In the genomic region with DNA sequence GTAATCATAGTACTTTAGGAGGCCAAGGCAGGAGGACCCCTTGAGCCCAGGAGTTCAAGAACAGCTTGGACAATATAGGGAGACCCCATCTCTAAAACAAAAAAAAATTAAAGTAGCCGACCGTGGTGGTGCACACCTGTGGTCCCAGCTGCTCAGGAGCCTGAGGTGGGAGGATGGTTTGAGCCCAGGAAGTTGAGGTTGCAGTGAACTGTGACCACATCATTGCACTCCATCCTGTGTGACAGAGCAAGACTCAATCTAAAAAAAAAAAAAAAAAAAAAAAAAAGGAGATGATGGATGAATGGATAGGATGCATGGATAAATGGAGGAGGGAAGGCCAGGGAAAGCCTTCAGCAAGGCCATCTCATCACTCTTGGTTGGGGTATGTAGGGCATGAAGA, we compare ENCODE assay signal across 26 cellular contexts. TPM values are rescaled to one million over a fixed set of nuclear protein-coding genes. Genes with fewer than 3 reads are reported as not detected.
DNase-seq lines count a peak whose midpoint lies in the region; ATAC-seq and TF ChIP-seq lines count a peak whose summit lies in the region.
"Had no signal": no experiment of that assay in that cellular context is flagged by ENCODE, and none has a peak within 500 bp of the region (broad histone marks: within the 10 kb centered on the region; RNA-seq: fewer than 3 reads in every experiment).

No MANE protein-coding gene starts in this region.

- H4K20me1 ChIP-seq in BLaER1 treated with 17β-estradiol and CSF1 and Interleukin-3, amounts not matched to agents 10 nM and 100 nM = no peaks in the 10 kb centered on the region; a peak in 1 of 22 replicates

- no peaks in the 10 kb centered on the region for H3K9me3 ChIP-seq in BLaER1 treated with 17β-estradiol and CSF1 and Interleukin-3, amounts not matched to agents 10 nM and 100 nM (replicated peaks in 1 of 11)
- H3K9me3 ChIP-seq in psoas muscle = no peaks in the 10 kb centered on the region
- H3K9me3 ChIP-seq: HAP-1, SJCRH30 had no signal

- no peak overlapping the region for H3K4me3 ChIP-seq in BLaER1 treated with 17β-estradiol and CSF1 and Interleukin-3, amounts not matched to agents 10 nM and 100 nM
- H3K4me3 ChIP-seq in psoas muscle = no peak overlapping the region
- H3K4me3 ChIP-seq: HAP-1, SJCRH30 had no signal

- H3K4me1 ChIP-seq in BLaER1 treated with 17β-estradiol and CSF1 and Interleukin-3, amounts not matched to agents 10 nM and 100 nM = peaks cover 0 to 9% (median 6%) of the 10 kb centered on the region in 10 experiments; a peak in 11 of 20 replicates
- peaks cover 30% of the 10 kb centered on the region for H3K4me1 ChIP-seq in psoas muscle
- H3K4me1 ChIP-seq: HAP-1, SJCRH30 had no signal

- peak; percentile 31 for DNase-seq in activated CD4-positive, alpha-beta memory T cell treated with anti-CD3 and anti-CD28 coated beads, Interleukin-2, amount 10 ng/mL, durations not matched to agents 7 days and 5 days
- no peak for DNase-seq in activated CD4-positive, alpha-beta memory T cell treated with anti-CD3 and anti-CD28 coated beads for 36 hours
- DNase-seq in activated CD8-positive, alpha-beta T cell treated with anti-CD3 and anti-CD28 coated beads for 36 hours = peak; percentile 18
- DNase-seq in nephron progenitor cell = no peak
- DNase-seq in psoas muscle = no peak
- DNase-seq in NCI-H524 (lab: John Stamatoyannopoulos, UW) = no peak
- DNase-seq: 8988T; ACHN; CD4-positive, alpha-beta T cell; COR-L47; DMS53; EL; GDM1; GOT3; HFFc6; IMR-90; MM.1S; NCI-H2029 treated with DMSO at 0.1 percent for 48 hours; NCI-H2227 treated with DMSO at 0.1 percent for 48 hours; PC-3; SJCRH30 had no signal

- no peak overlapping the region for H3K4me3 Mint-ChIP-seq in activated CD4-positive, alpha-beta memory T cell treated with anti-CD3 and anti-CD28 coated beads, Interleukin-2, amount 10 ng/mL, durations not matched to agents 7 days and 5 days
- H3K4me3 Mint-ChIP-seq in activated CD4-positive, alpha-beta memory T cell treated with anti-CD3 and anti-CD28 coated beads for 36 hours = no peak overlapping the region
- H3K4me3 Mint-ChIP-seq in activated CD8-positive, alpha-beta T cell treated with anti-CD3 and anti-CD28 coated beads for 36 hours = no peak overlapping the region
- H3K4me3 Mint-ChIP-seq in nephron progenitor cell = no peak overlapping the region
- H3K4me3 Mint-ChIP-seq: CD4-positive, alpha-beta T cell; HFFc6 had no signal

- no peak overlapping the region for H3K27ac ChIP-seq in BLaER1 treated with 17β-estradiol and CSF1 and Interleukin-3, amounts not matched to agents 10 nM and 100 nM
- no peak overlapping the region for H3K27ac ChIP-seq in psoas muscle
- H3K27ac ChIP-seq: KMS-11, SJCRH30 had no signal

- H3K27ac Mint-ChIP-seq in activated CD4-positive, alpha-beta memory T cell treated with anti-CD3 and anti-CD28 coated beads, Interleukin-2, amount 10 ng/mL, durations not matched to agents 7 days and 5 days = no peak overlapping the region
- H3K27ac Mint-ChIP-seq in activated CD4-positive, alpha-beta memory T cell treated with anti-CD3 and anti-CD28 coated beads for 36 hours = no peak overlapping the region
- no peak overlapping the region for H3K27ac Mint-ChIP-seq in activated CD8-positive, alpha-beta T cell treated with anti-CD3 and anti-CD28 coated beads for 36 hours
- peak overlapping the region; percentile 90 for H3K27ac Mint-ChIP-seq in nephron progenitor cell
- H3K27ac Mint-ChIP-seq: CD4-positive, alpha-beta T cell; HFFc6 had no signal

- no peaks in the 10 kb centered on the region for H3K27me3 ChIP-seq in BLaER1 treated with 17β-estradiol and CSF1 and Interleukin-3, amounts not matched to agents 10 nM and 100 nM
- no peaks in the 10 kb centered on the region for H3K27me3 ChIP-seq in psoas muscle (ENCODE audit: insufficient read depth in 3 of 3, low read length in 2 of 3)
- H3K27me3 ChIP-seq: SJCRH30 had no signal

- POLR2A ChIA-PET in activated CD4-positive, alpha-beta memory T cell treated with anti-CD3 and anti-CD28 coated beads, Interleukin-2, amount 10 ng/mL, durations not matched to agents 7 days and 5 days (lab: Charles Lee) = interaction anchor here (0.8 kb wide), 2 partner anchors 11 kb away, joined by 3 to 4 read pairs; no protein-coding TSS in a partner anchor
- POLR2A ChIA-PET in activated CD4-positive, alpha-beta memory T cell treated with anti-CD3 and anti-CD28 coated beads for 36 hours (lab: Charles Lee) = no interaction called here
- POLR2A ChIA-PET in activated CD8-positive, alpha-beta T cell treated with anti-CD3 and anti-CD28 coated beads for 36 hours (lab: Charles Lee) = interaction anchor here (0.8 to 1.2 kb wide), 2 partner anchors 12 to 33 kb away, joined by 3 read pairs; a partner anchor contains a TSS

- no peak for TF ChIP-seq CTCF in activated CD8-positive, alpha-beta T cell treated with anti-CD3 and anti-CD28 coated beads for 36 hours (IDR thresholded peaks at IDR 0.05)
- no peak for TF ChIP-seq CTCF in nephron progenitor cell (IDR thresholded peaks at IDR 0.05)
- no peak for TF ChIP-seq CTCF in psoas muscle (IDR thresholded peaks at IDR 0.05)

- H3K4me2 ChIP-seq in BLaER1 treated with 17β-estradiol and CSF1 and Interleukin-3, amounts not matched to agents 10 nM and 100 nM = peak overlapping the region in 7 of 11 experiments; percentile 12 to 52 (median 29); a peak in 10 of 22 replicates
- H3K4me2 ChIP-seq: KMS-11 had no signal

- intact Hi-C loops in activated CD4-positive, alpha-beta memory T cell treated with anti-CD3 and anti-CD28 coated beads for 36 hours (cut with micrococcal nuclease) = no loop called here
- intact Hi-C loops in activated CD8-positive, alpha-beta T cell treated with anti-CD3 and anti-CD28 coated beads for 36 hours (cut with micrococcal nuclease) = no loop called here
- intact Hi-C loops in psoas muscle (cut with DNase I) = no loop called here

- peaks cover 16% of the 10 kb centered on the region for H3K27me3 Mint-ChIP-seq in activated CD4-positive, alpha-beta memory T cell treated with anti-CD3 and anti-CD28 coated beads, Interleukin-2, amount 10 ng/mL, durations not matched to agents 7 days and 5 days
- peaks cover 3% of the 10 kb centered on the region for H3K27me3 Mint-ChIP-seq in activated CD4-positive, alpha-beta memory T cell treated with anti-CD3 and anti-CD28 coated beads for 36 hours
- H3K27me3 Mint-ChIP-seq in activated CD8-positive, alpha-beta T cell treated with anti-CD3 and anti-CD28 coated beads for 36 hours = no peaks in the 10 kb centered on the region
- H3K27me3 Mint-ChIP-seq in nephron progenitor cell (ENCODE audit: low read depth, poor library complexity) = peaks cover 9% of the 10 kb centered on the region

- H3K36me3 ChIP-seq in BLaER1 treated with 17β-estradiol and CSF1 and Interleukin-3, amounts not matched to agents 10 nM and 100 nM = no peaks in the 10 kb centered on the region
- H3K36me3 ChIP-seq in psoas muscle (ENCODE audit: insufficient read depth in 1 of 2, low read depth in 1 of 2) = peaks cover 0 to 99% of the 10 kb centered on the region in 2 donors
- H3K36me3 ChIP-seq: HAP-1, SJCRH30 had no signal

- CTCF ChIA-PET in activated CD4-positive, alpha-beta memory T cell treated with anti-CD3 and anti-CD28 coated beads, Interleukin-2, amount 10 ng/mL, durations not matched to agents 7 days and 5 days (lab: Charles Lee) = interaction anchor here (0.6 kb wide), 1 partner anchor 36 kb away, joined by 4 read pairs; no protein-coding TSS in a partner anchor
- CTCF ChIA-PET in activated CD4-positive, alpha-beta memory T cell treated with anti-CD3 and anti-CD28 coated beads for 36 hours (lab: Charles Lee) = interaction anchor here (1.2 kb wide), 1 partner anchor 29 kb away, joined by 3 read pairs; no protein-coding TSS in a partner anchor
- CTCF ChIA-PET in activated CD8-positive, alpha-beta T cell treated with anti-CD3 and anti-CD28 coated beads for 36 hours (lab: Charles Lee) = interaction anchor here (0.6 to 0.7 kb wide), 2 partner anchors 11 to 30 kb away, joined by 3 read pairs; no protein-coding TSS in a partner anchor

- H3K9ac ChIP-seq in BLaER1 treated with 17β-estradiol and CSF1 and Interleukin-3, amounts not matched to agents 10 nM and 100 nM = no peak overlapping the region
- H3K9ac ChIP-seq: KMS-11 had no signal

- no peaks in the 10 kb centered on the region for H3K36me3 Mint-ChIP-seq in activated CD4-positive, alpha-beta memory T cell treated with anti-CD3 and anti-CD28 coated beads, Interleukin-2, amount 10 ng/mL, durations not matched to agents 7 days and 5 days (ENCODE audit: low read depth)
- no peaks in the 10 kb centered on the region for H3K36me3 Mint-ChIP-seq in activated CD4-positive, alpha-beta memory T cell treated with anti-CD3 and anti-CD28 coated beads for 36 hours
- H3K36me3 Mint-ChIP-seq in activated CD8-positive, alpha-beta T cell treated with anti-CD3 and anti-CD28 coated beads for 36 hours (ENCODE audit: low read depth) = no peaks in the 10 kb centered on the region
- no peaks in the 10 kb centered on the region for H3K36me3 Mint-ChIP-seq in nephron progenitor cell (ENCODE audit: low read depth)

- H3K4me1 Mint-ChIP-seq in activated CD4-positive, alpha-beta memory T cell treated with anti-CD3 and anti-CD28 coated beads, Interleukin-2, amount 10 ng/mL, durations not matched to agents 7 days and 5 days = peaks cover 8% of the 10 kb centered on the region
- H3K4me1 Mint-ChIP-seq in activated CD4-positive, alpha-beta memory T cell treated with anti-CD3 and anti-CD28 coated beads for 36 hours (ENCODE audit: low read depth) = peaks cover 5% of the 10 kb centered on the region
- H3K4me1 Mint-ChIP-seq in activated CD8-positive, alpha-beta T cell treated with anti-CD3 and anti-CD28 coated beads for 36 hours (ENCODE audit: low read depth) = peaks cover 7% of the 10 kb centered on the region
- H3K4me1 Mint-ChIP-seq in nephron progenitor cell = peaks cover 14% of the 10 kb centered on the region

- H3K9me3 Mint-ChIP-seq in activated CD4-positive, alpha-beta memory T cell treated with anti-CD3 and anti-CD28 coated beads, Interleukin-2, amount 10 ng/mL, durations not matched to agents 7 days and 5 days = no peaks in the 10 kb centered on the region
- no peaks in the 10 kb centered on the region for H3K9me3 Mint-ChIP-seq in activated CD4-positive, alpha-beta memory T cell treated with anti-CD3 and anti-CD28 coated beads for 36 hours
- no peaks in the 10 kb centered on the region for H3K9me3 Mint-ChIP-seq in activated CD8-positive, alpha-beta T cell treated with anti-CD3 and anti-CD28 coated beads for 36 hours
- H3K9me3 Mint-ChIP-seq in nephron progenitor cell = no peaks in the 10 kb centered on the region
- H3K9me3 Mint-ChIP-seq: CD4-positive, alpha-beta T cell; HFFc6 had no signal

- peak; percentile 47 for ATAC-seq in activated CD8-positive, alpha-beta T cell treated with anti-CD3 and anti-CD28 coated beads for 36 hours
- ATAC-seq in GM21737 (IDR thresholded peaks at IDR 0.05; ENCODE audit: unreplicated experiment) = no peak
- no peak for ATAC-seq in psoas muscle
- ATAC-seq: PC-3, SK-N-SH treated with all-trans-retinoic acid at 6 μM for 48 hours had no signal

- 83 to 100% (median 88%) methylated on average over 2 of the region's 2 CpGs for WGBS in psoas muscle, 3 donors

RNA-seq across cellular contexts. Expression of a gene that starts 33.4 kb away (rescaled TPM):
- total RNA-seq in activated CD4-positive, alpha-beta memory T cell treated with anti-CD3 and anti-CD28 coated beads, Interleukin-2, amount 10 ng/mL, durations not matched to agents 7 days and 5 days = 10 to 100 TPM; 14.8 to 17.2 TPM
- total RNA-seq in activated CD4-positive, alpha-beta memory T cell treated with anti-CD3 and anti-CD28 coated beads for 36 hours = 10 to 100 TPM; 10.8 to 13.6 TPM
- 1 to 10 TPM; 6.6 to 6.9 TPM for total RNA-seq in activated CD8-positive, alpha-beta T cell treated with anti-CD3 and anti-CD28 coated beads for 36 hours
- total RNA-seq in psoas muscle = 10 to 100 TPM; 12.0 to 30.0 (median 26.2) TPM
- 10 to 100 TPM in 1 of 3 donors, 1 to 10 TPM in 2; 4.6 to 22.7 (median 6.0) TPM for polyA plus RNA-seq in psoas muscle

RNA-seq across cellular contexts. Expression of a gene that starts 54.7 kb away (rescaled TPM):
- total RNA-seq in activated CD4-positive, alpha-beta memory T cell treated with anti-CD3 and anti-CD28 coated beads, Interleukin-2, amount 10 ng/mL, durations not matched to agents 7 days and 5 days = under 1 TPM; 0.05 to 0.10 TPM
- total RNA-seq in activated CD4-positive, alpha-beta memory T cell treated with anti-CD3 and anti-CD28 coated beads for 36 hours = under 1 TPM; 0.12 to 0.43 TPM
- under 1 TPM; 0.07 to 0.09 TPM for total RNA-seq in activated CD8-positive, alpha-beta T cell treated with anti-CD3 and anti-CD28 coated beads for 36 hours
- 1,000 to 10,000 TPM in 1 of 4 donors, 100 to 1,000 TPM in 3; 615 to 2,187 (median 685) TPM for total RNA-seq in psoas muscle
- polyA plus RNA-seq in psoas muscle = 100 to 1,000 TPM; 108 to 518 (median 274) TPM

Comparison
In these comparisons a context has a peak if more than half of its experiments do, and no peak if none do; other contexts are left out.
1. DNase-seq: peak in activated CD4-positive, alpha-beta memory T cell treated with anti-CD3 and anti-CD28 coated beads, Interleukin-2, amount 10 ng/mL, durations not matched to agents 7 days and 5 days (single experiment) and activated CD8-positive, alpha-beta T cell treated with anti-CD3 and anti-CD28 coated beads for 36 hours (single experiment); none in activated CD4-positive, alpha-beta memory T cell treated with anti-CD3 and anti-CD28 coated beads for 36 hours (single experiment), nephron progenitor cell (single experiment), psoas muscle (0 of 2) and NCI-H524 (0 of 2).
2. RNA of a gene that starts 54.7 kb away (total RNA-seq): 615 to 2,187 TPM in psoas muscle; 0.12 to 0.43 TPM in activated CD4-positive, alpha-beta memory T cell treated with anti-CD3 and anti-CD28 coated beads for 36 hours, 0.05 to 0.10 TPM in activated CD4-positive, alpha-beta memory T cell treated with anti-CD3 and anti-CD28 coated beads, Interleukin-2, amount 10 ng/mL, durations not matched to agents 7 days and 5 days and 0.07 to 0.09 TPM in activated CD8-positive, alpha-beta T cell treated with anti-CD3 and anti-CD28 coated beads for 36 hours; every median in the first group is over 100 times any median in the second.